14 cellular contexts compared by ENCODE assay signal in genomic region chr16:3575491-3575890, GRCh38. TPM values are rescaled to one million over a fixed set of nuclear protein-coding genes. Genes with fewer than 3 reads are reported as not detected.
DNase-seq lines count a peak whose midpoint lies in the region; ATAC-seq and TF ChIP-seq lines count a peak whose summit lies in the region.
"Had no signal": no experiment of that assay in that cellular context is flagged by ENCODE, and none has a peak within 500 bp of the region (broad histone marks: within the 10 kb centered on the region; RNA-seq: fewer than 3 reads in every experiment).

No MANE protein-coding gene starts in this region.

- peak overlapping the region; percentile 69 for H3K4me3 ChIP-seq in OCI-LY1 (ENCODE audit: low read depth, low read length, poor library complexity, severe bottlenecking)

- no peaks in the 10 kb centered on the region for H4K20me1 ChIP-seq in OCI-LY1 (ENCODE audit: insufficient read depth, low read length)

- H3K9me3 Mint-ChIP-seq in activated CD8-positive, alpha-beta memory T cell treated with anti-CD3 and anti-CD28 coated beads, Interleukin-2, amount 10 ng/mL, durations not matched to agents 7 days and 5 days (ENCODE audit: low read depth), result peaks cover 4% of the 10 kb centered on the region
- H3K9me3 Mint-ChIP-seq in central memory CD8-positive, alpha-beta T cell, result peaks cover 3% of the 10 kb centered on the region

- CTCF ChIA-PET in activated CD8-positive, alpha-beta memory T cell treated with anti-CD3 and anti-CD28 coated beads, Interleukin-2, amount 10 ng/mL, durations not matched to agents 7 days and 5 days (lab: Charles Lee), result interaction anchor here (1.0 to 1.8 kb wide), 3 partner anchors 9 to 36 kb away, joined by 3 to 4 read pairs (median 3); partner anchors contain the start of gene SLX4

- peaks cover 7% of the 10 kb centered on the region; the same call in 1 of the 2 replicates for H3K36me3 ChIP-seq in OCI-LY1 (ENCODE audit: insufficient read depth, low read length)
- H3K36me3 ChIP-seq: neutrophil had no signal

- H3F3A ChIP-seq in OCI-LY1 (ENCODE audit: insufficient read depth, low read length), result no peaks in the 10 kb centered on the region

- H3K27ac Mint-ChIP-seq in activated CD8-positive, alpha-beta memory T cell treated with anti-CD3 and anti-CD28 coated beads, Interleukin-2, amount 10 ng/mL, durations not matched to agents 7 days and 5 days, result peak overlapping the region; percentile 76
- H3K27ac Mint-ChIP-seq in central memory CD8-positive, alpha-beta T cell (ENCODE audit: low read depth), result peak overlapping the region; percentile 94

- 0 out of 2 replicates have a peak, but pooled peaks cover 3% of the 10 kb centered on the region for H3K79me2 ChIP-seq in OCI-LY1 (ENCODE audit: insufficient read depth, low read length)

- no peaks in the 10 kb centered on the region for H3K9me2 ChIP-seq in OCI-LY1 (ENCODE audit: low read depth, low read length)

- no peak for TF ChIP-seq CTCF in OCI-LY1 (IDR thresholded peaks at IDR 0.05; ENCODE audit: low read length)

- peak overlapping the region; percentile 100 for H3K4me3 Mint-ChIP-seq in activated CD8-positive, alpha-beta memory T cell treated with anti-CD3 and anti-CD28 coated beads, Interleukin-2, amount 10 ng/mL, durations not matched to agents 7 days and 5 days
- H3K4me3 Mint-ChIP-seq in central memory CD8-positive, alpha-beta T cell, result peak overlapping the region; percentile 99

- peaks cover 59% of the 10 kb centered on the region for H3K4me1 Mint-ChIP-seq in activated CD8-positive, alpha-beta memory T cell treated with anti-CD3 and anti-CD28 coated beads, Interleukin-2, amount 10 ng/mL, durations not matched to agents 7 days and 5 days
- peaks cover 62% of the 10 kb centered on the region for H3K4me1 Mint-ChIP-seq in central memory CD8-positive, alpha-beta T cell

- H3K36me3 Mint-ChIP-seq in activated CD8-positive, alpha-beta memory T cell treated with anti-CD3 and anti-CD28 coated beads, Interleukin-2, amount 10 ng/mL, durations not matched to agents 7 days and 5 days, result peaks cover 52% of the 10 kb centered on the region
- H3K36me3 Mint-ChIP-seq in central memory CD8-positive, alpha-beta T cell (ENCODE audit: insufficient read depth), result peaks cover 35% of the 10 kb centered on the region

- peaks cover 56% of the 10 kb centered on the region for H3K4me1 ChIP-seq in OCI-LY1 (ENCODE audit: insufficient read depth, low read length, severe bottlenecking)

- H3K27ac ChIP-seq in OCI-LY1 (ENCODE audit: low read depth, low read length, poor library complexity, severe bottlenecking), result peak overlapping the region; percentile 88
- H3K27ac ChIP-seq: neutrophil had no signal

- H3K27me3 Mint-ChIP-seq in activated CD8-positive, alpha-beta memory T cell treated with anti-CD3 and anti-CD28 coated beads, Interleukin-2, amount 10 ng/mL, durations not matched to agents 7 days and 5 days, result no peaks in the 10 kb centered on the region
- H3K27me3 Mint-ChIP-seq in central memory CD8-positive, alpha-beta T cell, result no peaks in the 10 kb centered on the region

- H2AFZ ChIP-seq in OCI-LY1 (ENCODE audit: low read length), result no peak overlapping the region

- H3K9me3 ChIP-seq in OCI-LY1 (ENCODE audit: low read length), result no peaks in the 10 kb centered on the region; the same call in 1 of the 2 replicates
- H3K9me3 ChIP-seq: neutrophil had no signal

- ATAC-seq in activated CD8-positive, alpha-beta memory T cell treated with anti-CD3 and anti-CD28 coated beads, Interleukin-2, amount 10 ng/mL, durations not matched to agents 7 days and 5 days, result no peak
- ATAC-seq in central memory CD8-positive, alpha-beta T cell (replicated peaks; ENCODE audit: extremely low read depth, poor library complexity, severe bottlenecking), result no peak
- no peak for ATAC-seq in stimulated activated naive CD8-positive, alpha-beta T cell treated with anti-CD3 and anti-CD28 coated beads, Interleukin-15, Interleukin-2, amounts not matched to agents 100 U/mL and 50 U/mL, for 24 hours
- no peak for ATAC-seq in GM18519 (IDR thresholded peaks at IDR 0.05; ENCODE audit: low FRiP score, unreplicated experiment)
- ATAC-seq: sciatic nerve had no signal

- peak overlapping the region; percentile 75; the same call in 1 of the 2 replicates for H3K9ac ChIP-seq in OCI-LY1 (ENCODE audit: low read length)

- H3K4me2 ChIP-seq in OCI-LY1 (ENCODE audit: low read length), result peak overlapping the region; percentile 70

- DNase-seq in activated CD8-positive, alpha-beta memory T cell treated with anti-CD3 and anti-CD28 coated beads, Interleukin-2, amount 10 ng/mL, durations not matched to agents 7 days and 5 days, result no peak
- no peak for DNase-seq in activated CD8-positive, alpha-beta memory T cell treated with anti-CD3 and anti-CD28 coated beads, Interleukin-2, amount 50 U/mL, for 48 hours
- no peak for DNase-seq in central memory CD8-positive, alpha-beta T cell (ENCODE audit: low spot score in 2 of 2)
- peak; percentile 21 for DNase-seq in stimulated activated naive CD8-positive, alpha-beta T cell treated with anti-CD3 and anti-CD28 coated beads, Interleukin-15, Interleukin-2, amounts not matched to agents 100 U/mL and 50 U/mL, for 24 hours
- DNase-seq in HuH-7.5 (ENCODE audit: low spot score) (no peak), NOMO-1 (lab: John Stamatoyannopoulos, UW; ENCODE audit: unreplicated experiment in 2 of 2) (no peak)
- DNase-seq: MM.1S, NCI-H2107, NCI-H82, SIG-M5 had no signal

- H3K27me3 ChIP-seq in OCI-LY1 (ENCODE audit: insufficient read depth, low read length), result no peaks in the 10 kb centered on the region

RNA-seq across cellular contexts. Expression of gene NLRC3, which starts 1.7 kb away (rescaled TPM):
- 100 to 1,000 TPM in 1 of 2 experiments, 10 to 100 TPM in 1; 77.2 to 116 TPM for total RNA-seq in activated CD8-positive, alpha-beta memory T cell treated with anti-CD3 and anti-CD28 coated beads, Interleukin-2, amount 10 ng/mL, durations not matched to agents 7 days and 5 days

RNA-seq across cellular contexts. Expression of gene SLX4, which starts 35.9 kb away (rescaled TPM):
- 10 to 100 TPM; 19.0 to 24.6 TPM for total RNA-seq in activated CD8-positive, alpha-beta memory T cell treated with anti-CD3 and anti-CD28 coated beads, Interleukin-2, amount 10 ng/mL, durations not matched to agents 7 days and 5 days
